Comparison of ENCODE assay signal across 26 cellular contexts in the genomic region with DNA sequence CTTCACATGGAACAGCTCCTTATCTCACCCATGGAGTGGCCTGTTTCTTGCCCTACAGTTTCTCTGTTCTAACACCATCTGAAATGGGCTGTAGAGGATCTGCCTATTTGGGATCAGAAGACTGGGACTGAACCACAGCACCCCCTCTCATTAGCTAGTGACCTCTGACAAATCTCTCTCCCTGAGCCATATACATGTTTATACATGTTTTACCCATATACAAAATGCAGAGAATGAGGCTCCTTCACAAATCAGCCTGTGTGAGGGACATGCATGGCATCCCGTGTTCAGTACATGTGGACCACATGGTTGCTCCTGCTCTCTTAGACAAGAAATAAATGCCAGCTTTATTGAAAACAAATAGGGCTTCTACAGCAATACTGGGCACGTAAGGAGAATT.
DNase-seq lines count a peak whose midpoint lies in the region; ATAC-seq, FAIRE-seq and TF ChIP-seq lines count a peak whose summit lies in the region.
"Had no signal": no experiment of that assay in that cellular context is flagged by ENCODE, and none has a peak within 500 bp of the region (broad histone marks: within the 10 kb centered on the region; RNA-seq: fewer than 3 reads in every experiment).

No MANE protein-coding gene starts in this region.

- H3K4me2 ChIP-seq in HepG2 (ENCODE audit: low read depth, low read length), result no peak overlapping the region
- H3K4me2 ChIP-seq in H1 (ENCODE audit: insufficient read depth in 1 of 2, low read depth in 2 of 2, low read length in 2 of 2), result no peak overlapping the region
- H3K4me2 ChIP-seq: A549; BLaER1 treated with 17β-estradiol and CSF1 and Interleukin-3, amounts not matched to agents 10 nM and 100 nM had no signal

- H3K4me1 ChIP-seq in HepG2 (ENCODE audit: insufficient read depth, low read length) (no peaks in the 10 kb centered on the region), right lobe of liver (no peaks in the 10 kb centered on the region), H1 (replicated peaks in 1 of 4; ENCODE audit: control insufficient read depth in 3 of 4, insufficient read depth in 4 of 4, low read length in 3 of 4) (no peaks in the 10 kb centered on the region), foreskin keratinocyte (peaks cover 11% of the 10 kb centered on the region), kidney (ENCODE audit: control insufficient read depth in 1 of 2, insufficient read depth in 1 of 2, low read depth in 1 of 2, low read length in 2 of 2) (no peaks in the 10 kb centered on the region)
- H3K4me1 ChIP-seq: A549; BE2C; BLaER1 treated with 17β-estradiol and CSF1 and Interleukin-3, amounts not matched to agents 10 nM and 100 nM had no signal

- WGBS in HepG2 (ENCODE audit: low lambda C conversion rate), result 17% methylated on average over 2 of the region's 2 CpGs
- WGBS in right lobe of liver (ENCODE audit: insufficient coverage, low coverage, low lambda C conversion rate, missing lambda C conversion rate), result 77% methylated on average over 2 of the region's 2 CpGs
- WGBS in H1 (ENCODE audit: extremely low coverage in 1 of 2, insufficient coverage in 1 of 2, insufficient read length in 1 of 2, insufficient replicate concordance in 2 of 2, low coverage in 1 of 2, low lambda C conversion rate in 2 of 2, missing lambda C conversion rate in 1 of 2), 2 experiments, result 92% methylated on average over 2 of the region's 2 CpGs; no CpG with 5 or more reads in 1 of the 2 experiments

- no peaks in the 10 kb centered on the region for H3K4me1 Mint-ChIP-seq in stimulated activated effector memory CD8-positive, alpha-beta T cell treated with anti-CD3 and anti-CD28 coated beads, Interleukin-12 subunit alpha, Interleukin-12 subunit beta, amount 100 ng/mL, for 72 hours
- H3K4me1 Mint-ChIP-seq: CD14-positive monocyte; CD8-positive, alpha-beta memory T cell had no signal

- peak overlapping the region; percentile 14 for H3K4ac ChIP-seq in H1 (replicated peaks; ENCODE audit: insufficient read length, low read depth, low read length)

- CTCF ChIA-PET in HepG2 (lab: Yijun Ruan, JAX; ENCODE audit: low intra/inter-chr PET ratio, low total read pairs), result no interaction called here
- CTCF ChIA-PET in H1 (lab: Charles Lee; ENCODE audit: partially characterized antibody), result no interaction called here

- H3K27me3 ChIP-seq in HepG2 (ENCODE audit: control insufficient read depth in 1 of 2, insufficient read depth in 2 of 2, low read length in 2 of 2) (peaks cover 0 to 25% of the 10 kb centered on the region in 2 experiments; a peak in 1 of 5 replicates), right lobe of liver (no peaks in the 10 kb centered on the region), H1 (replicated peaks in 1 of 4; ENCODE audit: control insufficient read depth in 3 of 4, extremely low read depth in 1 of 4, insufficient read depth in 3 of 4, low read length in 3 of 4) (no peaks in the 10 kb centered on the region), foreskin keratinocyte (no peaks in the 10 kb centered on the region)
- H3K27me3 ChIP-seq: BE2C; BLaER1 treated with 17β-estradiol and CSF1 and Interleukin-3, amounts not matched to agents 10 nM and 100 nM had no signal

- H2BK5ac ChIP-seq in H1 (ENCODE audit: low read depth, low read length), result no peak overlapping the region

- H2AK5ac ChIP-seq in H1 (ENCODE audit: low read depth, low read length), result no peak overlapping the region

- TF ChIP-seq POLR2A in HepG2 (IDR thresholded peaks at IDR 0.05; ENCODE audit: insufficient read depth in 1 of 2, low read depth in 2 of 2, low read length in 2 of 2) (no peak), right lobe of liver (IDR thresholded peaks at IDR 0.05) (no peak), H1 (IDR thresholded peaks at IDR 0.05; ENCODE audit: control extremely low read depth in 1 of 2, low read depth in 2 of 2, low read length in 2 of 2) (no peak)

- H2BK15ac ChIP-seq in H1 (ENCODE audit: low read length), result no peak overlapping the region

- H2BK12ac ChIP-seq in H1 (ENCODE audit: low read depth, low read length), result no peak overlapping the region

- FAIRE-seq in HepG2 (lab: Jason Lieb, UNC) (no peak), H1 (lab: Jason Lieb, UNC) (no peak), kidney (lab: Jason Lieb, UNC) (no peak)
- FAIRE-seq: A549, D721Med, GM12878, GM19239 had no signal

- H4K91ac ChIP-seq in H1 (replicated peaks; ENCODE audit: insufficient read length, low read length), result no peak overlapping the region

- H3K27ac ChIP-seq in HepG2 (ENCODE audit: extremely low read length, insufficient read depth, low read length), result no peak overlapping the region
- H3K27ac ChIP-seq in right lobe of liver, result no peak overlapping the region
- H3K27ac ChIP-seq in H1 (ENCODE audit: low read depth, low read length), result no peak overlapping the region
- no peak overlapping the region for H3K27ac ChIP-seq in foreskin keratinocyte
- H3K27ac ChIP-seq in kidney (ENCODE audit: low read depth in 2 of 2, low read length in 2 of 2), result no peak overlapping the region
- H3K27ac ChIP-seq: A549; BLaER1 treated with 17β-estradiol and CSF1 and Interleukin-3, amounts not matched to agents 10 nM and 100 nM; GM23248 had no signal

- H3K18ac ChIP-seq in H1 (ENCODE audit: extremely low read depth, low read length), result no peak overlapping the region

- H3K4me3 ChIP-seq in HepG2 (replicated peaks in 1 of 3; ENCODE audit: insufficient read depth in 1 of 3, low read depth in 2 of 3, low read length in 3 of 3) (no peak overlapping the region), right lobe of liver (no peak overlapping the region), H1 (ENCODE audit: extremely low read depth in 1 of 4, insufficient read depth in 2 of 4, low read depth in 3 of 4, low read length in 4 of 4) (no peak overlapping the region), kidney (ENCODE audit: low read length in 2 of 2) (no peak overlapping the region)
- H3K4me3 ChIP-seq: A549; BLaER1 treated with 17β-estradiol and CSF1 and Interleukin-3, amounts not matched to agents 10 nM and 100 nM; GM12878; GM23248 had no signal

- no peak overlapping the region for H3K23ac ChIP-seq in H1 (ENCODE audit: insufficient read length)

- DNase-seq in HepG2 (ENCODE audit: low spot score), result no peak
- DNase-seq in right lobe of liver, result no peak
- no peak for DNase-seq in H1 (ENCODE audit: low read depth in 1 of 2, low spot score in 2 of 2)
- DNase-seq in foreskin keratinocyte, result no peak
- no peak for DNase-seq in stimulated activated effector memory CD8-positive, alpha-beta T cell treated with anti-CD3 and anti-CD28 coated beads, Interleukin-12 subunit alpha, Interleukin-12 subunit beta, amount 100 ng/mL, for 72 hours (ENCODE audit: low spot score in 2 of 2)
- DNase-seq in SHP77 treated with DMSO at 0.1 percent for 48 hours (lab: John Stamatoyannopoulos, UW), result no peak
- DNase-seq in kidney, result no peak
- DNase-seq: 8988T; ACHN; AML-193; BE2C; CD4-positive, alpha-beta T cell; CD8-positive, alpha-beta memory T cell; DMS 273 treated with DMSO at 0.1 percent for 48 hours; DMS79; EL; GDM1; GM23248; H9 had no signal

- TF ChIP-seq CTCF in HepG2 (CRISPR knock-in tag; IDR thresholded peaks at IDR 0.05) (no peak), right lobe of liver (IDR thresholded peaks at IDR 0.05) (no peak), H1 (IDR thresholded peaks at IDR 0.05; ENCODE audit: control extremely low read depth in 1 of 3, insufficient read depth in 1 of 3, low read depth in 1 of 3, low read length in 3 of 3) (no peak), foreskin keratinocyte (conservative IDR thresholded peaks at IDR 0.05) (no peak), kidney (IDR thresholded peaks at IDR 0.05; ENCODE audit: borderline replicate concordance, extremely low read depth, insufficient read depth) (no peak)

- no peak overlapping the region for H3K27ac Mint-ChIP-seq in stimulated activated effector memory CD8-positive, alpha-beta T cell treated with anti-CD3 and anti-CD28 coated beads, Interleukin-12 subunit alpha, Interleukin-12 subunit beta, amount 100 ng/mL, for 72 hours
- H3K27ac Mint-ChIP-seq: CD14-positive monocyte; CD4-positive, alpha-beta T cell; CD8-positive, alpha-beta memory T cell; H9 had no signal

- H3K56ac ChIP-seq in H1 (replicated peaks; ENCODE audit: insufficient read length, low read depth, low read length), result no peak overlapping the region

- intact Hi-C loops in HepG2 (cut with micrococcal nuclease; ENCODE audit: unreplicated experiment) (no loop called here), right lobe of liver (cut with DNase I) (no loop called here), kidney (cut with DNase I) (no loop called here)

- H3K79me2 ChIP-seq in HepG2 (ENCODE audit: insufficient read depth, low read length) (no peaks in the 10 kb centered on the region), H1 (ENCODE audit: control insufficient read depth in 1 of 2, insufficient read depth in 2 of 2, low read length in 2 of 2) (no peaks in the 10 kb centered on the region)

- no peak for TF ChIP-seq EP300 in HepG2 (IDR thresholded peaks at IDR 0.05; ENCODE audit: low read depth in 2 of 2, low read length in 2 of 2)
- no peak for TF ChIP-seq EP300 in HepG2 (CRISPR knock-in tag; IDR thresholded peaks at IDR 0.05; ENCODE audit: borderline replicate concordance)
- TF ChIP-seq EP300 in H1 (IDR thresholded peaks at IDR 0.05; ENCODE audit: borderline replicate concordance in 1 of 2, low read depth in 2 of 2, low read length in 2 of 2), result no peak

- H3K14ac ChIP-seq in H1 (ENCODE audit: insufficient read length), result no peak overlapping the region

- H2BK20ac ChIP-seq in H1 (ENCODE audit: low read length), result no peak overlapping the region

- H2AFZ ChIP-seq in HepG2 (ENCODE audit: low read length) (no peak overlapping the region), H1 (ENCODE audit: low read length) (no peak overlapping the region)
- H2AFZ ChIP-seq: GM23248 had no signal

- in situ Hi-C loops in HepG2 (cut with HindIII; ENCODE audit: extremely low pct_ligation_motif_present, low pct_unique_long_range_greater_than_20kb), result no loop called here

- ATAC-seq in HepG2, result no peak
- ATAC-seq in right lobe of liver, result no peak
- peak; percentile 36 for ATAC-seq in foreskin keratinocyte
- peak; percentile 19 for ATAC-seq in stimulated activated effector memory CD8-positive, alpha-beta T cell treated with anti-CD3 and anti-CD28 coated beads, Interleukin-12 subunit alpha, Interleukin-12 subunit beta, amount 100 ng/mL, for 72 hours
- ATAC-seq: A549, GM12878, HCT116 had no signal

- H3K9me3 Mint-ChIP-seq in stimulated activated effector memory CD8-positive, alpha-beta T cell treated with anti-CD3 and anti-CD28 coated beads, Interleukin-12 subunit alpha, Interleukin-12 subunit beta, amount 100 ng/mL, for 72 hours, result no peaks in the 10 kb centered on the region
- H3K9me3 Mint-ChIP-seq: CD4-positive, alpha-beta T cell; CD8-positive, alpha-beta memory T cell; H9 had no signal

- H4K5ac ChIP-seq in H1 (ENCODE audit: insufficient read length, low read depth, low read length), result no peak overlapping the region

- no peaks in the 10 kb centered on the region for H3K36me3 Mint-ChIP-seq in stimulated activated effector memory CD8-positive, alpha-beta T cell treated with anti-CD3 and anti-CD28 coated beads, Interleukin-12 subunit alpha, Interleukin-12 subunit beta, amount 100 ng/mL, for 72 hours
- H3K36me3 Mint-ChIP-seq: CD14-positive monocyte; CD8-positive, alpha-beta memory T cell had no signal

- POLR2A ChIA-PET in HepG2 (lab: Yijun Ruan, JAX) (no interaction called here), H1 (lab: Charles Lee; ENCODE audit: partially characterized antibody) (no interaction called here)

- no peaks in the 10 kb centered on the region for H3K79me1 ChIP-seq in H1 (ENCODE audit: low read depth, low read length)

- no peaks in the 10 kb centered on the region for H3K9me3 ChIP-seq in HepG2 (ENCODE audit: low read length)
- H3K9me3 ChIP-seq in right lobe of liver, result no peaks in the 10 kb centered on the region
- no peaks in the 10 kb centered on the region for H3K9me3 ChIP-seq in H1 (ENCODE audit: insufficient read depth in 2 of 2, low read depth in 1 of 2, low read length in 1 of 2)
- H3K9me3 ChIP-seq in kidney (ENCODE audit: control insufficient read depth in 1 of 2, low read length in 2 of 2), result no peaks in the 10 kb centered on the region
- H3K9me3 ChIP-seq: A549; BE2C; BLaER1 treated with 17β-estradiol and CSF1 and Interleukin-3, amounts not matched to agents 10 nM and 100 nM had no signal

- TF ChIP-seq RAD21 in HepG2 (CRISPR knock-in tag; IDR thresholded peaks at IDR 0.05) (no peak), H1 (IDR thresholded peaks at IDR 0.05 in 1 of 2, conservative IDR thresholded peaks at IDR 0.05 in 1 of 2; ENCODE audit: low read depth in 2 of 2, low read length in 2 of 2) (no peak)

- H3K9ac ChIP-seq in HepG2 (ENCODE audit: insufficient read depth, low read depth, low read length), result no peak overlapping the region
- H3K9ac ChIP-seq in H1 (replicated peaks in 1 of 4; ENCODE audit: extremely low read depth in 1 of 4, low read depth in 3 of 4, low read length in 3 of 4), result no peak overlapping the region
- H3K9ac ChIP-seq in kidney (ENCODE audit: low read length in 2 of 2), result no peak overlapping the region
- H3K9ac ChIP-seq: BLaER1 treated with 17β-estradiol and CSF1 and Interleukin-3, amounts not matched to agents 10 nM and 100 nM; GM23248 had no signal

- no peak overlapping the region for H2BK120ac ChIP-seq in H1 (replicated peaks; ENCODE audit: low read depth, low read length)

- H3K4me3 Mint-ChIP-seq in stimulated activated effector memory CD8-positive, alpha-beta T cell treated with anti-CD3 and anti-CD28 coated beads, Interleukin-12 subunit alpha, Interleukin-12 subunit beta, amount 100 ng/mL, for 72 hours, result no peak overlapping the region
- H3K4me3 Mint-ChIP-seq: CD14-positive monocyte; CD4-positive, alpha-beta T cell; CD8-positive, alpha-beta memory T cell; H9 had no signal

- no peak overlapping the region for H4K8ac ChIP-seq in H1 (ENCODE audit: extremely low read depth, insufficient read depth, low read length)

- BruUV-seq in HepG2 (replicated peaks; lab: Mats Ljungman, UMichigan), result no TSS peak

- H3K36me3 ChIP-seq in HepG2 (replicated peaks in 1 of 2; ENCODE audit: control insufficient read depth in 1 of 2, insufficient read depth in 2 of 2, low read length in 2 of 2) (no peaks in the 10 kb centered on the region), right lobe of liver (no peaks in the 10 kb centered on the region), H1 (ENCODE audit: control insufficient read depth in 2 of 4, insufficient read depth in 4 of 4, low read length in 3 of 4) (no peaks in the 10 kb centered on the region), kidney (ENCODE audit: control insufficient read depth in 1 of 2, insufficient read depth in 2 of 2, low read length in 2 of 2) (no peaks in the 10 kb centered on the region)
- H3K36me3 ChIP-seq: BE2C; BLaER1 treated with 17β-estradiol and CSF1 and Interleukin-3, amounts not matched to agents 10 nM and 100 nM had no signal

- H4K20me1 ChIP-seq in HepG2 (ENCODE audit: insufficient read depth, low read length) (no peaks in the 10 kb centered on the region), H1 (replicated peaks in 1 of 2; ENCODE audit: control insufficient read depth in 1 of 2, insufficient read depth in 2 of 2, low read length in 2 of 2) (no peaks in the 10 kb centered on the region)
- H4K20me1 ChIP-seq: BLaER1 treated with 17β-estradiol and CSF1 and Interleukin-3, amounts not matched to agents 10 nM and 100 nM had no signal

- no peaks in the 10 kb centered on the region for H3K23me2 ChIP-seq in H1 (ENCODE audit: low read depth, low read length)

Comparison
In these comparisons a context has a peak if more than half of its experiments do, and no peak if none do; other contexts are left out.
1. ATAC-seq: peak in foreskin keratinocyte (single experiment) and stimulated activated effector memory CD8-positive, alpha-beta T cell treated with anti-CD3 and anti-CD28 coated beads, Interleukin-12 subunit alpha, Interleukin-12 subunit beta, amount 100 ng/mL, for 72 hours (single experiment); none in HepG2 (single experiment) and right lobe of liver (0 of 4).